Comparison of ENCODE assay signal across 1 cellular context in the genomic region with DNA sequence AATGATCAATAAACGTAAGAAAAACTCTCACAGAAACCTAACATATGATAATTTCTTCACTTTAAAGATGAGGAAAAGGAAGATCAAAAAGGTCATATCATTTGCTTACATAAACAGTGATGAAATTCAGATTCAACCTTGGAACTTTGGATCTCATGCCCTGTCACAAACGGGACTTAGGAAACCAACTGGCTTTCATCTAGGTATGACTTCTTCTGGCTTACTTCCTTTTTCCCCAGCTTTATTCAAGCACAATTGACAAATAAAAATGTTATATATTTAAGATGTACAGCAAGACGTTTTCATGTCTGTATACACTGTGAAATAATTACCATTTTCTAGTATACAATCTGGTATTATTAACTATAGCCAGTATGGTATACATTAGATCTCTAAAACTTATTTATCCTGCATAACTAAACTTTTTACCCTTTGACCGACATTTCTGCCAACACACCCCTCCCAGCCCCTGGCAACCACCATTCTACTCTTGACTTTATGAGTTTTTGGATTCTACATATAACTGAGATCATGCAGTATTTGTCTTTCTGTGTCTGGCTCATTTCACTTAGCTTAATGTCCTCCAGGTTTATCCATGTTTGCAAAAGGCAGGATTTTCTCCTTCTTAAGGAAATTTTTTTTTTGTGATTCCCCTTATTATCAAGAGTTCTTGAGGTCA.
TF ChIP-seq lines count a peak whose summit lies in the region.

No MANE protein-coding gene starts in this region.

TF ChIP-seq in HepG2, 621 proteins besides CTCF, POLR2A, EP300 and RAD21 (continued from another document and continues in another):
- 0 out of 2 replicates have a peak, but pooled peaks have one; percentile 33 for TF ChIP-seq ZFP1 (CRISPR knock-in tag; IDR thresholded peaks at IDR 0.05)
- TF ChIP-seq NCOA5 (CRISPR knock-in tag; IDR thresholded peaks at IDR 0.05): no peak
- TF ChIP-seq, protein P1, sequence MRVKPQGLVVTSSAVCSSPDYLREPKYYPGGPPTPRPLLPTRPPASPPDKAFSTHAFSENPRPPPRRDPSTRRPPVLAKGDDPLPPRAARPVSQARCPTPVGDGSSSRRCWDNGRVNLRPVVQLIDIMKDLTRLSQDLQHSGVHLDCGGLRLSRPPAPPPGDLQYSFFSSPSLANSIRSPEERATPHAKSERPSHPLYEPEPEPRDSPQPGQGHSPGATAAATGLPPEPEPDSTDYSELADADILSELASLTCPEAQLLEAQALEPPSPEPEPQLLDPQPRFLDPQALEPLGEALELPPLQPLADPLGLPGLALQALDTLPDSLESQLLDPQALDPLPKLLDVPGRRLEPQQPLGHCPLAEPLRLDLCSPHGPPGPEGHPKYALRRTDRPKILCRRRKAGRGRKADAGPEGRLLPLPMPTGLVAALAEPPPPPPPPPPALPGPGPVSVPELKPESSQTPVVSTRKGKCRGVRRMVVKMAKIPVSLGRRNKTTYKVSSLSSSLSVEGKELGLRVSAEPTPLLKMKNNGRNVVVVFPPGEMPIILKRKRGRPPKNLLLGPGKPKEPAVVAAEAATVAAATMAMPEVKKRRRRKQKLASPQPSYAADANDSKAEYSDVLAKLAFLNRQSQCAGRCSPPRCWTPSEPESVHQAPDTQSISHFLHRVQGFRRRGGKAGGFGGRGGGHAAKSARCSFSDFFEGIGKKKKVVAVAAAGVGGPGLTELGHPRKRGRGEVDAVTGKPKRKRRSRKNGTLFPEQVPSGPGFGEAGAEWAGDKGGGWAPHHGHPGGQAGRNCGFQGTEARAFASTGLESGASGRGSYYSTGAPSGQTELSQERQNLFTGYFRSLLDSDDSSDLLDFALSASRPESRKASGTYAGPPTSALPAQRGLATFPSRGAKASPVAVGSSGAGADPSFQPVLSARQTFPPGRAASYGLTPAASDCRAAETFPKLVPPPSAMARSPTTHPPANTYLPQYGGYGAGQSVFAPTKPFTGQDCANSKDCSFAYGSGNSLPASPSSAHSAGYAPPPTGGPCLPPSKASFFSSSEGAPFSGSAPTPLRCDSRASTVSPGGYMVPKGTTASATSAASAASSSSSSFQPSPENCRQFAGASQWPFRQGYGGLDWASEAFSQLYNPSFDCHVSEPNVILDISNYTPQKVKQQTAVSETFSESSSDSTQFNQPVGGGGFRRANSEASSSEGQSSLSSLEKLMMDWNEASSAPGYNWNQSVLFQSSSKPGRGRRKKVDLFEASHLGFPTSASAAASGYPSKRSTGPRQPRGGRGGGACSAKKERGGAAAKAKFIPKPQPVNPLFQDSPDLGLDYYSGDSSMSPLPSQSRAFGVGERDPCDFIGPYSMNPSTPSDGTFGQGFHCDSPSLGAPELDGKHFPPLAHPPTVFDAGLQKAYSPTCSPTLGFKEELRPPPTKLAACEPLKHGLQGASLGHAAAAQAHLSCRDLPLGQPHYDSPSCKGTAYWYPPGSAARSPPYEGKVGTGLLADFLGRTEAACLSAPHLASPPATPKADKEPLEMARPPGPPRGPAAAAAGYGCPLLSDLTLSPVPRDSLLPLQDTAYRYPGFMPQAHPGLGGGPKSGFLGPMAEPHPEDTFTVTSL (CRISPR knock-in tag; IDR thresholded peaks at IDR 0.05; ENCODE audit: borderline replicate concordance): peak; percentile 97; the same call in 1 of the 2 replicates
- no peak for TF ChIP-seq NFYC (CRISPR knock-in tag; IDR thresholded peaks at IDR 0.05)
- peak; percentile 94 for TF ChIP-seq SOX5 (CRISPR knock-in tag; IDR thresholded peaks at IDR 0.05; ENCODE audit: borderline replicate concordance)
- TF ChIP-seq EED (CRISPR knock-in tag; IDR thresholded peaks at IDR 0.05): no peak
- TF ChIP-seq ZNF784 (CRISPR knock-in tag; IDR thresholded peaks at IDR 0.05; ENCODE audit: borderline replicate concordance): no peak
- peak; percentile 56; the same call in 1 of the 2 replicates for TF ChIP-seq HDAC1 (CRISPR knock-in tag; IDR thresholded peaks at IDR 0.05)
- TF ChIP-seq RBFOX2 (IDR thresholded peaks at IDR 0.05; ENCODE audit: low read depth, low read length): peak; percentile 65
- TF ChIP-seq, protein P2, sequence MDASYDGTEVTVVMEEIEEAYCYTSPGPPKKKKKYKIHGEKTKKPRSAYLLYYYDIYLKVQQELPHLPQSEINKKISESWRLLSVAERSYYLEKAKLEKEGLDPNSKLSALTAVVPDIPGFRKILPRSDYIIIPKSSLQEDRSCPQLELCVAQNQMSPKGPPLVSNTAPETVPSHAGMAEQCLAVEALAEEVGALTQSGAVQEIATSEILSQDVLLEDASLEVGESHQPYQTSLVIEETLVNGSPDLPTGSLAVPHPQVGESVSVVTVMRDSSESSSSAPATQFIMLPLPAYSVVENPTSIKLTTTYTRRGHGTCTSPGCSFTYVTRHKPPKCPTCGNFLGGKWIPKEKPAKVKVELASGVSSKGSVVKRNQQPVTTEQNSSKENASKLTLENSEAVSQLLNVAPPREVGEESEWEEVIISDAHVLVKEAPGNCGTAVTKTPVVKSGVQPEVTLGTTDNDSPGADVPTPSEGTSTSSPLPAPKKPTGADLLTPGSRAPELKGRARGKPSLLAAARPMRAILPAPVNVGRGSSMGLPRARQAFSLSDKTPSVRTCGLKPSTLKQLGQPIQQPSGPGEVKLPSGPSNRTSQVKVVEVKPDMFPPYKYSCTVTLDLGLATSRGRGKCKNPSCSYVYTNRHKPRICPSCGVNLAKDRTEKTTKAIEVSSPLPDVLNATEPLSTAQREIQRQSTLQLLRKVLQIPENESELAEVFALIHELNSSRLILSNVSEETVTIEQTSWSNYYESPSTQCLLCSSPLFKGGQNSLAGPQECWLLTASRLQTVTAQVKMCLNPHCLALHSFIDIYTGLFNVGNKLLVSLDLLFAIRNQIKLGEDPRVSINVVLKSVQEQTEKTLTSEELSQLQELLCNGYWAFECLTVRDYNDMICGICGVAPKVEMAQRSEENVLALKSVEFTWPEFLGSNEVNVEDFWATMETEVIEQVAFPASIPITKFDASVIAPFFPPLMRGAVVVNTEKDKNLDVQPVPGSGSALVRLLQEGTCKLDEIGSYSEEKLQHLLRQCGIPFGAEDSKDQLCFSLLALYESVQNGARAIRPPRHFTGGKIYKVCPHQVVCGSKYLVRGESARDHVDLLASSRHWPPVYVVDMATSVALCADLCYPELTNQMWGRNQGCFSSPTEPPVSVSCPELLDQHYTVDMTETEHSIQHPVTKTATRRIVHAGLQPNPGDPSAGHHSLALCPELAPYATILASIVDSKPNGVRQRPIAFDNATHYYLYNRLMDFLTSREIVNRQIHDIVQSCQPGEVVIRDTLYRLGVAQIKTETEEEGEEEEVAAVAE (CRISPR knock-in tag; IDR thresholded peaks at IDR 0.05; ENCODE audit: borderline replicate concordance): no peak
- TF ChIP-seq ZNF703 (CRISPR knock-in tag; IDR thresholded peaks at IDR 0.05; ENCODE audit: borderline replicate concordance): no peak
- TF ChIP-seq TRIM24 (CRISPR knock-in tag; IDR thresholded peaks at IDR 0.05): peak; percentile 69
- TF ChIP-seq HMGXB4 (CRISPR knock-in tag; IDR thresholded peaks at IDR 0.05; ENCODE audit: borderline replicate concordance in 1 of 2, low read depth in 1 of 2): peak; percentile 20 to 22; a peak in 1 of 4 replicates
- TF ChIP-seq ZBED4 (CRISPR knock-in tag; IDR thresholded peaks at IDR 0.05; ENCODE audit: borderline replicate concordance): no peak
- TF ChIP-seq MED1 (CRISPR knock-in tag; IDR thresholded peaks at IDR 0.05): peak; percentile 96
- TF ChIP-seq FUBP1 (CRISPR knock-in tag; IDR thresholded peaks at IDR 0.05; ENCODE audit: borderline replicate concordance): no peak
- no peak for TF ChIP-seq SNAPC4 (CRISPR knock-in tag; IDR thresholded peaks at IDR 0.05)
- TF ChIP-seq KAT8 (CRISPR knock-in tag; IDR thresholded peaks at IDR 0.05): peak; percentile 74
- peak; percentile 90; the same call in 1 of the 2 replicates for TF ChIP-seq MED13 (CRISPR knock-in tag; IDR thresholded peaks at IDR 0.05)
- TF ChIP-seq ZSCAN29 (CRISPR knock-in tag; conservative IDR thresholded peaks at IDR 0.05): peak; percentile 78; the same call in 1 of the 2 replicates
- 0 out of 2 replicates have a peak, but pooled peaks have one; percentile 44 for TF ChIP-seq ZSCAN9 (CRISPR knock-in tag; IDR thresholded peaks at IDR 0.05; ENCODE audit: borderline replicate concordance)
- peak; percentile 53; the same call in 1 of the 2 replicates for TF ChIP-seq ZNF878 (CRISPR knock-in tag; IDR thresholded peaks at IDR 0.05)
- peak; percentile 76; the same call in 1 of the 2 replicates for TF ChIP-seq KAT7 (CRISPR knock-in tag; IDR thresholded peaks at IDR 0.05; ENCODE audit: borderline replicate concordance)
